ENCODE assay signal across 21 cellular contexts in genomic region chr20:25218492-25218891, GRCh38.
"Had no signal": no experiment of that assay in that cellular context is flagged by ENCODE, and none has a peak within 500 bp of the region (broad histone marks: within the 10 kb centered on the region; RNA-seq: fewer than 3 reads in every experiment).

No MANE protein-coding gene starts in this region.

- H3K9ac ChIP-seq: parathyroid adenoma had no signal

- H3K4me1 Mint-ChIP-seq: naive B cell, nephron had no signal

- H3K9me3 Mint-ChIP-seq: naive B cell, nephron had no signal

- H3K36me3 ChIP-seq: uterus had no signal

- H2AFZ ChIP-seq: parathyroid adenoma had no signal

- H3K4me3 ChIP-seq: heart left ventricle, lower lobe of right lung, psoas muscle, tibial artery, upper lobe of left lung, uterus had no signal

- DNase-seq: effector memory CD4-positive, alpha-beta T cell; hippocampal formation; kidney glomerular epithelial cell; lower lobe of right lung; mesenchymal stem cell; naive B cell; psoas muscle; retina; small intestine; stimulated activated CD4-positive, alpha-beta T cell treated with anti-CD3 and anti-CD28 coated beads, Interleukin-2, amount 100 ng/mL, for 48 hours; stimulated activated naive CD8-positive, alpha-beta T cell treated with anti-CD3 and anti-CD28 coated beads, Interleukin-15, Interleukin-2, amounts not matched to agents 100 U/mL and 50 U/mL, for 24 hours had no signal

- H3K79me2 ChIP-seq: parathyroid adenoma had no signal

- H3K27ac ChIP-seq: lower lobe of right lung, parathyroid adenoma, psoas muscle, tibial artery, upper lobe of left lung, uterus had no signal

- H3K4me1 ChIP-seq: lower lobe of right lung, upper lobe of left lung, uterus had no signal

- H3K9me3 ChIP-seq: heart left ventricle, lower lobe of right lung, psoas muscle, tibial artery, upper lobe of left lung, uterus had no signal

- H3K27me3 ChIP-seq: heart left ventricle, tibial artery, upper lobe of left lung, uterus had no signal

- H3K27ac Mint-ChIP-seq: naive B cell, nephron had no signal

- FAIRE-seq: endometrium, frontal cortex, small intestine had no signal

- H3K27me3 Mint-ChIP-seq: naive B cell had no signal

- H3K4me3 Mint-ChIP-seq: naive B cell, nephron had no signal

- ATAC-seq: esophagus mucosa; heart left ventricle; left lobe of liver; lower lobe of right lung; psoas muscle; stimulated activated naive CD8-positive, alpha-beta T cell treated with anti-CD3 and anti-CD28 coated beads, Interleukin-15, Interleukin-2, amounts not matched to agents 100 U/mL and 50 U/mL, for 24 hours had no signal
